In the genomic region with DNA sequence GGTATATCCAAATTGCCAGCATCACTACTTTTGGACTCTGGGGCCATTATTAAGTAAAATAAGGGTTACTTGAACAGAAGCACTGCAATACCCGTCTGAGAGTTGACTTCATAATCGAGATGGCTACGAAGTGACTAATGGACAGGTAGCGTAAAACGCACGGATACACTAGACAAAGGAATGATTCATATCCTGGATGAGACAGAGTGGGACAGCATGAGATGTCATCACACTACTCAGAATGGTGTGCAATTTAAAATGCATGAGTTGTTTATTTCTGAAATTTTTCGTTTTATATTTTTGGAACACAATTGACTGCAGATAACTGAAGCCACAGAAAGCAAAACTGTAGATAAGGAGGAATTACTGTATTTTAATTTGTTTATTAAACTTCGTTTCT, we compare ENCODE assay signal across 15 cellular contexts.
DNase-seq lines count a peak whose midpoint lies in the region; ATAC-seq and TF ChIP-seq lines count a peak whose summit lies in the region.
"Had no signal": no experiment of that assay in that cellular context is flagged by ENCODE, and none has a peak within 500 bp of the region (broad histone marks: within the 10 kb centered on the region; RNA-seq: fewer than 3 reads in every experiment).

No MANE protein-coding gene starts in this region.

- WGBS in SK-N-SH (ENCODE audit: low lambda C conversion rate), result 16% methylated on average over 8 of the region's 8 CpGs

- peak overlapping the region; percentile 24 for H3K4me3 Mint-ChIP-seq in HFFc6
- H3K4me3 Mint-ChIP-seq: activated naive CD4-positive, alpha-beta T cell treated with anti-CD3 and anti-CD28 coated beads, Interleukin-2, amount 10 ng/mL, durations not matched to agents 7 days and 5 days had no signal

- H3K9me3 Mint-ChIP-seq in HFFc6, result no peaks in the 10 kb centered on the region
- H3K9me3 Mint-ChIP-seq: activated naive CD4-positive, alpha-beta T cell treated with anti-CD3 and anti-CD28 coated beads, Interleukin-2, amount 10 ng/mL, durations not matched to agents 7 days and 5 days had no signal

- no peaks in the 10 kb centered on the region for H3K27me3 ChIP-seq in SK-N-SH (ENCODE audit: insufficient read depth)
- H3K27me3 ChIP-seq: stomach had no signal

- H3K4me3 ChIP-seq in SK-N-SH (ENCODE audit: low read depth in 2 of 2, low read length in 1 of 2) (no peak overlapping the region), fibroblast of villous mesenchyme (ENCODE audit: low read depth, low read length) (no peak overlapping the region)
- H3K4me3 ChIP-seq: stomach had no signal

- DNase-seq in ACHN, result peak; percentile 84
- DNase-seq in HFFc6, result peak; percentile 68
- DNase-seq in SK-N-SH, result no peak
- peak; percentile 45 for DNase-seq in fibroblast of villous mesenchyme (ENCODE audit: low read depth)
- no peak for DNase-seq in AML-193 (lab: John Stamatoyannopoulos, UW)
- no peak for DNase-seq in NCI-H446 treated with DMSO at 0.1 percent for 48 hours (lab: John Stamatoyannopoulos, UW)
- no peak for DNase-seq in DMS153 treated with DMSO at 0.1 percent for 48 hours (lab: John Stamatoyannopoulos, UW; ENCODE audit: unreplicated experiment)
- DNase-seq: activated CD8-positive, alpha-beta memory T cell treated with anti-CD3 and anti-CD28 coated beads for 24 hours; activated naive CD4-positive, alpha-beta T cell treated with anti-CD3 and anti-CD28 coated beads, Interleukin-2, amount 10 ng/mL, durations not matched to agents 7 days and 5 days; foreskin melanocyte; Kasumi-1; Right ventricle myocardium superior; stomach had no signal

- peak overlapping the region; percentile 38 to 62 for H3K27ac ChIP-seq in SK-N-SH (ENCODE audit: low read depth in 2 of 2, low read length in 1 of 2)
- H3K27ac ChIP-seq: C4-2B, stomach had no signal

- H2AFZ ChIP-seq in SK-N-SH (ENCODE audit: low read depth), result no peak overlapping the region

- TF ChIP-seq CTCF in HFFc6 (IDR thresholded peaks at IDR 0.05), result no peak
- no peak for TF ChIP-seq CTCF in SK-N-SH (IDR thresholded peaks at IDR 0.05)
- no peak for TF ChIP-seq CTCF in fibroblast of villous mesenchyme (IDR thresholded peaks at IDR 0.05; ENCODE audit: insufficient read depth, low read depth, low read length)

- peak in 1 of 2 experiments; percentile 85; a peak in 3 of 4 replicates for TF ChIP-seq EP300 in SK-N-SH (IDR thresholded peaks at IDR 0.05; ENCODE audit: borderline replicate concordance in 1 of 2, low read depth in 1 of 2, low read length in 1 of 2)

- peaks cover 0 to 7% of the 10 kb centered on the region in 2 experiments for H3K36me3 ChIP-seq in SK-N-SH (replicated peaks in 1 of 2; ENCODE audit: control insufficient read depth in 1 of 2, insufficient read depth in 2 of 2, low read length in 1 of 2)
- H3K36me3 ChIP-seq: stomach had no signal

- H4K20me1 ChIP-seq in SK-N-SH (ENCODE audit: insufficient read depth), result no peaks in the 10 kb centered on the region

- peaks cover 52% of the 10 kb centered on the region for H3F3A ChIP-seq in SK-N-SH (replicated peaks; ENCODE audit: insufficient read depth)

- no peak for ATAC-seq in GM18502 (IDR thresholded peaks at IDR 0.05; ENCODE audit: poor library complexity, unreplicated experiment)

- peaks cover 33 to 46% of the 10 kb centered on the region in 2 experiments; a peak in 3 of 4 replicates for H3K4me1 ChIP-seq in SK-N-SH (ENCODE audit: control insufficient read depth in 1 of 2, insufficient read depth in 2 of 2, low read depth in 1 of 2, low read length in 1 of 2)
- H3K4me1 ChIP-seq: stomach had no signal

- peak overlapping the region; percentile 20; the same call in 1 of the 2 replicates for H3K27ac Mint-ChIP-seq in HFFc6
- H3K27ac Mint-ChIP-seq: activated naive CD4-positive, alpha-beta T cell treated with anti-CD3 and anti-CD28 coated beads, Interleukin-2, amount 10 ng/mL, durations not matched to agents 7 days and 5 days had no signal

- H3K27me3 Mint-ChIP-seq in HFFc6 (ENCODE audit: insufficient read depth), result 0 out of 2 replicates have a peak, but pooled peaks cover 2% of the 10 kb centered on the region
- H3K27me3 Mint-ChIP-seq: activated naive CD4-positive, alpha-beta T cell treated with anti-CD3 and anti-CD28 coated beads, Interleukin-2, amount 10 ng/mL, durations not matched to agents 7 days and 5 days had no signal

- H3K9me3 ChIP-seq in SK-N-SH, result no peaks in the 10 kb centered on the region
- H3K9me3 ChIP-seq: stomach had no signal

- no peak for TF ChIP-seq RAD21 in SK-N-SH (IDR thresholded peaks at IDR 0.05; ENCODE audit: low read length)

- no peaks in the 10 kb centered on the region for H3K79me2 ChIP-seq in SK-N-SH (ENCODE audit: insufficient read depth)

- CTCF ChIA-PET in SK-N-SH (lab: Yijun Ruan, JAX), result no interaction called here

- H3K4me2 ChIP-seq in SK-N-SH, result peak overlapping the region; percentile 10; the same call in 1 of the 2 replicates

- peaks cover 73% of the 10 kb centered on the region for H3K4me1 Mint-ChIP-seq in HFFc6 (ENCODE audit: low read depth)
- H3K4me1 Mint-ChIP-seq: activated naive CD4-positive, alpha-beta T cell treated with anti-CD3 and anti-CD28 coated beads, Interleukin-2, amount 10 ng/mL, durations not matched to agents 7 days and 5 days had no signal

- in situ Hi-C loops in ACHN (cut with HindIII; ENCODE audit: low pct_ligation_motif_present, low pct_unique_long_range_greater_than_20kb, low sequenced_read_pairs), result no loop called here

- no peaks in the 10 kb centered on the region for H3K36me3 Mint-ChIP-seq in HFFc6 (ENCODE audit: low read depth)
- H3K36me3 Mint-ChIP-seq: activated naive CD4-positive, alpha-beta T cell treated with anti-CD3 and anti-CD28 coated beads, Interleukin-2, amount 10 ng/mL, durations not matched to agents 7 days and 5 days had no signal

- no peaks in the 10 kb centered on the region for H3K9me2 ChIP-seq in SK-N-SH

- no peak overlapping the region for H3K9ac ChIP-seq in SK-N-SH

- POLR2A ChIA-PET in SK-N-SH (lab: Yijun Ruan, JAX), result no interaction called here

TF ChIP-seq in SK-N-SH, 30 proteins besides CTCF, POLR2A, EP300 and RAD21:
- TF ChIP-seq, protein P1, sequence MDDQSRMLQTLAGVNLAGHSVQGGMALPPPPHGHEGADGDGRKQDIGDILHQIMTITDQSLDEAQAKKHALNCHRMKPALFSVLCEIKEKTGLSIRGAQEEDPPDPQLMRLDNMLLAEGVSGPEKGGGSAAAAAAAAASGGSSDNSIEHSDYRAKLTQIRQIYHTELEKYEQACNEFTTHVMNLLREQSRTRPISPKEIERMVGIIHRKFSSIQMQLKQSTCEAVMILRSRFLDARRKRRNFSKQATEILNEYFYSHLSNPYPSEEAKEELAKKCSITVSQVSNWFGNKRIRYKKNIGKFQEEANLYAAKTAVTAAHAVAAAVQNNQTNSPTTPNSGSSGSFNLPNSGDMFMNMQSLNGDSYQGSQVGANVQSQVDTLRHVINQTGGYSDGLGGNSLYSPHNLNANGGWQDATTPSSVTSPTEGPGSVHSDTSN (IDR thresholded peaks at IDR 0.05), result peak; percentile 90
- TF ChIP-seq FOXM1 (IDR thresholded peaks at IDR 0.05; ENCODE audit: low read depth) (peak; percentile 87; the same call in 1 of the 2 replicates), RXRA (IDR thresholded peaks at IDR 0.05; ENCODE audit: borderline replicate concordance, low read depth) (peak; percentile 49; the same call in 1 of the 2 replicates), TEAD4 (IDR thresholded peaks at IDR 0.05; ENCODE audit: borderline replicate concordance, insufficient read depth) (0 out of 2 replicates have a peak, but pooled peaks have one; percentile 63), JUND (IDR thresholded peaks at IDR 0.05) (peak; percentile 95), ELF1 (IDR thresholded peaks at IDR 0.05) (no peak), MEF2A (IDR thresholded peaks at IDR 0.05; ENCODE audit: borderline replicate concordance, low read depth) (peak; percentile 39; the same call in 1 of the 2 replicates), GATA2 (CRISPR knock-in tag; IDR thresholded peaks at IDR 0.05) (no peak), NFIC (IDR thresholded peaks at IDR 0.05; ENCODE audit: borderline replicate concordance) (peak; percentile 67; the same call in 1 of the 2 replicates), TCF12 (IDR thresholded peaks at IDR 0.05) (peak; percentile 84), FOSL2 (IDR thresholded peaks at IDR 0.05; ENCODE audit: borderline replicate concordance, low read depth) (peak; percentile 98)
- TF ChIP-seq, protein P2, sequence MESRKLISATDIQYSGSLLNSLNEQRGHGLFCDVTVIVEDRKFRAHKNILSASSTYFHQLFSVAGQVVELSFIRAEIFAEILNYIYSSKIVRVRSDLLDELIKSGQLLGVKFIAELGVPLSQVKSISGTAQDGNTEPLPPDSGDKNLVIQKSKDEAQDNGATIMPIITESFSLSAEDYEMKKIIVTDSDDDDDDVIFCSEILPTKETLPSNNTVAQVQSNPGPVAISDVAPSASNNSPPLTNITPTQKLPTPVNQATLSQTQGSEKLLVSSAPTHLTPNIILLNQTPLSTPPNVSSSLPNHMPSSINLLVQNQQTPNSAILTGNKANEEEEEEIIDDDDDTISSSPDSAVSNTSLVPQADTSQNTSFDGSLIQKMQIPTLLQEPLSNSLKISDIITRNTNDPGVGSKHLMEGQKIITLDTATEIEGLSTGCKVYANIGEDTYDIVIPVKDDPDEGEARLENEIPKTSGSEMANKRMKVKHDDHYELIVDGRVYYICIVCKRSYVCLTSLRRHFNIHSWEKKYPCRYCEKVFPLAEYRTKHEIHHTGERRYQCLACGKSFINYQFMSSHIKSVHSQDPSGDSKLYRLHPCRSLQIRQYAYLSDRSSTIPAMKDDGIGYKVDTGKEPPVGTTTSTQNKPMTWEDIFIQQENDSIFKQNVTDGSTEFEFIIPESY (IDR thresholded peaks at IDR 0.05; ENCODE audit: borderline replicate concordance, low read depth), result no peak
- TF ChIP-seq, protein P3, sequence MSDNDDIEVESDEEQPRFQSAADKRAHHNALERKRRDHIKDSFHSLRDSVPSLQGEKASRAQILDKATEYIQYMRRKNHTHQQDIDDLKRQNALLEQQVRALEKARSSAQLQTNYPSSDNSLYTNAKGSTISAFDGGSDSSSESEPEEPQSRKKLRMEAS (IDR thresholded peaks at IDR 0.05; ENCODE audit: low read depth), result peak; percentile 66
TF ChIP-seq in SK-N-SH: peak in this region for 10.

Comparison
In these comparisons a context has a peak if more than half of its experiments do, and no peak if none do; other contexts are left out.
1. DNase-seq: peak in ACHN (single experiment), HFFc6 (single experiment) and fibroblast of villous mesenchyme (single experiment); none in SK-N-SH (single experiment), AML-193 (0 of 2), NCI-H446 treated with DMSO at 0.1 percent for 48 hours (single experiment) and DMS153 treated with DMSO at 0.1 percent for 48 hours (single experiment).